Comparison of ENCODE assay signal across 1 cellular context in genomic region chr12:6635856-6636521, GRCh38.
TF ChIP-seq lines count a peak whose summit lies in the region.

Gene LPAR5 (minus strand): TSS chr12:6635959. CDS start chr12:6621248, 14,711 bp downstream.

TF ChIP-seq in K562, 482 proteins besides CTCF, POLR2A, EP300 and RAD21 (continued from another document):
- TF ChIP-seq GABPB1 (CRISPR knock-in tag; IDR thresholded peaks at IDR 0.05) (0 out of 2 replicates have a peak, but pooled peaks have one; percentile 25), SIN3B (IDR thresholded peaks at IDR 0.05; ENCODE audit: low read depth) (no peak), ZNF395 (CRISPR knock-in tag; IDR thresholded peaks at IDR 0.05) (no peak), NCOA4 (IDR thresholded peaks at IDR 0.05; ENCODE audit: partially characterized antibody) (no peak), EHMT2 (IDR thresholded peaks at IDR 0.05) (no peak), ZNF184 (CRISPR knock-in tag; IDR thresholded peaks at IDR 0.05) (no peak), CSDE1 (IDR thresholded peaks at IDR 0.05) (no peak), BDP1 (IDR thresholded peaks at IDR 0.05; ENCODE audit: insufficient read depth, insufficient read length) (no peak), NR1H2 (CRISPR knock-in tag; IDR thresholded peaks at IDR 0.05) (no peak), COPS2 (conservative IDR thresholded peaks at IDR 0.05) (no peak), KAT2B (IDR thresholded peaks at IDR 0.05; ENCODE audit: low read depth, low read length) (no peak), HIVEP1 (CRISPR knock-in tag; IDR thresholded peaks at IDR 0.05) (no peak), CHD2 (IDR thresholded peaks at IDR 0.05; ENCODE audit: low read depth, low read length) (no peak), HEY1 (CRISPR knock-in tag; IDR thresholded peaks at IDR 0.05; ENCODE audit: borderline replicate concordance) (no peak), GTF2F1 (IDR thresholded peaks at IDR 0.05; ENCODE audit: low read depth, low read length) (no peak), ZNF282 (CRISPR knock-in tag; IDR thresholded peaks at IDR 0.05) (no peak), ZBTB17 (CRISPR knock-in tag; IDR thresholded peaks at IDR 0.05) (peak; percentile 90), KDM5B (IDR thresholded peaks at IDR 0.05; ENCODE audit: insufficient replicate concordance, low read depth, low read length) (peak; percentile 30), ZNF77 (CRISPR knock-in tag; IDR thresholded peaks at IDR 0.05) (no peak), TCF3 (CRISPR knock-in tag; IDR thresholded peaks at IDR 0.05) (no peak), ZBED1 (IDR thresholded peaks at IDR 0.05) (no peak), ZNF408 (CRISPR knock-in tag; IDR thresholded peaks at IDR 0.05; ENCODE audit: low read depth) (no peak), ZNF311 (CRISPR knock-in tag; IDR thresholded peaks at IDR 0.05) (no peak), MCM2 (IDR thresholded peaks at IDR 0.05; ENCODE audit: low read depth) (no peak), BRF1 (IDR thresholded peaks at IDR 0.05; ENCODE audit: borderline replicate concordance, extremely low read depth, insufficient read length) (no peak), NCOR1 (IDR thresholded peaks at IDR 0.05) (no peak), DMBX1 (CRISPR knock-in tag; IDR thresholded peaks at IDR 0.05; ENCODE audit: borderline replicate concordance) (no peak; the same call in 1 of the 2 replicates), ZNF445 (CRISPR knock-in tag; IDR thresholded peaks at IDR 0.05; ENCODE audit: low read depth) (no peak), ZZZ3 (IDR thresholded peaks at IDR 0.05) (no peak), CAMTA2 (CRISPR knock-in tag; conservative IDR thresholded peaks at IDR 0.05) (no peak), ZNF707 (CRISPR knock-in tag; conservative IDR thresholded peaks at IDR 0.05) (no peak)
- TF ChIP-seq, protein P1, sequence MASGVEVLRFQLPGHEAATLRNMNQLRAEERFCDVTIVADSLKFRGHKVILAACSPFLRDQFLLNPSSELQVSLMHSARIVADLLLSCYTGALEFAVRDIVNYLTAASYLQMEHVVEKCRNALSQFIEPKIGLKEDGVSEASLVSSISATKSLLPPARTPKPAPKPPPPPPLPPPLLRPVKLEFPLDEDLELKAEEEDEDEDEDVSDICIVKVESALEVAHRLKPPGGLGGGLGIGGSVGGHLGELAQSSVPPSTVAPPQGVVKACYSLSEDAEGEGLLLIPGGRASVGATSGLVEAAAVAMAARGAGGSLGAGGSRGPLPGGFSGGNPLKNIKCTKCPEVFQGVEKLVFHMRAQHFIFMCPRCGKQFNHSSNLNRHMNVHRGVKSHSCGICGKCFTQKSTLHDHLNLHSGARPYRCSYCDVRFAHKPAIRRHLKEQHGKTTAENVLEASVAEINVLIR (CRISPR knock-in tag; IDR thresholded peaks at IDR 0.05) = no peak
- TF ChIP-seq, protein P2, sequence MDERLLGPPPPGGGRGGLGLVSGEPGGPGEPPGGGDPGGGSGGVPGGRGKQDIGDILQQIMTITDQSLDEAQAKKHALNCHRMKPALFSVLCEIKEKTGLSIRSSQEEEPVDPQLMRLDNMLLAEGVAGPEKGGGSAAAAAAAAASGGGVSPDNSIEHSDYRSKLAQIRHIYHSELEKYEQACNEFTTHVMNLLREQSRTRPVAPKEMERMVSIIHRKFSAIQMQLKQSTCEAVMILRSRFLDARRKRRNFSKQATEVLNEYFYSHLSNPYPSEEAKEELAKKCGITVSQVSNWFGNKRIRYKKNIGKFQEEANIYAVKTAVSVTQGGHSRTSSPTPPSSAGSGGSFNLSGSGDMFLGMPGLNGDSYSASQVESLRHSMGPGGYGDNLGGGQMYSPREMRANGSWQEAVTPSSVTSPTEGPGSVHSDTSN (CRISPR knock-in tag; IDR thresholded peaks at IDR 0.05; ENCODE audit: low read depth) = no peak
- TF ChIP-seq, protein P2 (tag; conservative IDR thresholded peaks at IDR 0.05; ENCODE audit: low read depth) = no peak
- TF ChIP-seq, protein P3, sequence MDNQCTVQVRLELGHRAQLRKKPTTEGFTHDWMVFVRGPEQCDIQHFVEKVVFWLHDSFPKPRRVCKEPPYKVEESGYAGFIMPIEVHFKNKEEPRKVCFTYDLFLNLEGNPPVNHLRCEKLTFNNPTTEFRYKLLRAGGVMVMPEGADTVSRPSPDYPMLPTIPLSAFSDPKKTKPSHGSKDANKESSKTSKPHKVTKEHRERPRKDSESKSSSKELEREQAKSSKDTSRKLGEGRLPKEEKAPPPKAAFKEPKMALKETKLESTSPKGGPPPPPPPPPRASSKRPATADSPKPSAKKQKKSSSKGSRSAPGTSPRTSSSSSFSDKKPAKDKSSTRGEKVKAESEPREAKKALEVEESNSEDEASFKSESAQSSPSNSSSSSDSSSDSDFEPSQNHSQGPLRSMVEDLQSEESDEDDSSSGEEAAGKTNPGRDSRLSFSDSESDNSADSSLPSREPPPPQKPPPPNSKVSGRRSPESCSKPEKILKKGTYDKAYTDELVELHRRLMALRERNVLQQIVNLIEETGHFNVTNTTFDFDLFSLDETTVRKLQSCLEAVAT (IDR thresholded peaks at IDR 0.05) = peak in 1 of 2 experiments; percentile 87; a peak in 2 of 4 replicates
- TF ChIP-seq, protein P4, sequence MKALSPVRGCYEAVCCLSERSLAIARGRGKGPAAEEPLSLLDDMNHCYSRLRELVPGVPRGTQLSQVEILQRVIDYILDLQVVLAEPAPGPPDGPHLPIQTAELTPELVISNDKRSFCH (CRISPR knock-in tag; IDR thresholded peaks at IDR 0.05) = no peak
- TF ChIP-seq, protein P4 (tag; IDR thresholded peaks at IDR 0.05) = no peak
